In the genomic region with DNA sequence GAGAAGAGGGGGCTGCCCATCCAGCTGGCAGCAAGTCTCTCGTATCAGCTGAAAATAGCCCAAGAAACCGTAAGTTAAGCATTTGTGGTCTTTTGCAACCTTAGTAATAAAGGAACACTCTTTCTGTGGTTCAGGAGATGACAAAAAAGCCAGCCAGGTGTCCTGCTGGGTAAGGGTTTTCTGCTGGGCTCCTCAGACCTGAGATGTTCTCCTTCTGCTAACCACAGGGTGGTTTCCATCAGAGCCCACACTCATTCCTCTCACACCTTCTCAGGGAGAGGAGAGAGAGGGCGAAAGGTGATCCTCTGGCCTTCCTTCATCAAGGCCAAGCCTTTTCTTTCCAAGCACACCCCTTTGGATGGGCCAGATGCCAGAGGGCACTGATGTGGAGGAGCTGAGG, we compare ENCODE assay signal across 15 cellular contexts.
DNase-seq lines count a peak whose midpoint lies in the region; ATAC-seq, FAIRE-seq and TF ChIP-seq lines count a peak whose summit lies in the region.
"Had no signal": no experiment of that assay in that cellular context is flagged by ENCODE, and none has a peak within 500 bp of the region (broad histone marks: within the 10 kb centered on the region; RNA-seq: fewer than 3 reads in every experiment).

No MANE protein-coding gene starts in this region.

- peak overlapping the region; percentile 51 for H3K9ac ChIP-seq in MM.1S (ENCODE audit: low read length)

- no peaks in the 10 kb centered on the region for H3K4me1 Mint-ChIP-seq in activated CD4-positive, alpha-beta T cell treated with anti-CD3 and anti-CD28 coated beads for 36 hours
- H3K4me1 Mint-ChIP-seq: naive thymus-derived CD8-positive, alpha-beta T cell had no signal

- no peak overlapping the region for H2AFZ ChIP-seq in MM.1S (ENCODE audit: low read length)

- peak; percentile 95 for FAIRE-seq in GM18507 (lab: Jason Lieb, UNC)
- FAIRE-seq: kidney, urothelium cell line had no signal

- no peaks in the 10 kb centered on the region for H3K9me3 Mint-ChIP-seq in activated CD4-positive, alpha-beta T cell treated with anti-CD3 and anti-CD28 coated beads for 36 hours (ENCODE audit: low read depth)
- H3K9me3 Mint-ChIP-seq: CD14-positive monocyte; naive thymus-derived CD8-positive, alpha-beta T cell had no signal

- H3K27ac ChIP-seq in MM.1S (ENCODE audit: low read length), result peak overlapping the region; percentile 97
- no peak overlapping the region for H3K27ac ChIP-seq in vagina
- no peak overlapping the region for H3K27ac ChIP-seq in heart right ventricle
- H3K27ac ChIP-seq: coronary artery had no signal

- intact Hi-C loops in activated CD4-positive, alpha-beta T cell treated with anti-CD3 and anti-CD28 coated beads for 36 hours (cut with DNase I, micrococcal nuclease), result no loop called here
- intact Hi-C loops in vagina (cut with DNase I), result no loop called here
- intact Hi-C loops in heart right ventricle (cut with DNase I), result no loop called here

- ATAC-seq in HG02981 (IDR thresholded peaks at IDR 0.05; ENCODE audit: unreplicated experiment), result peak; percentile 69
- ATAC-seq in activated CD4-positive, alpha-beta T cell treated with anti-CD3 and anti-CD28 coated beads for 36 hours, result no peak
- no peak for ATAC-seq in GM21390 (IDR thresholded peaks at IDR 0.05; ENCODE audit: unreplicated experiment)
- ATAC-seq in heart right ventricle, result no peak
- ATAC-seq: HCT116; naive thymus-derived CD8-positive, alpha-beta T cell had no signal

- H3K79me2 ChIP-seq in MM.1S (ENCODE audit: low read length), result no peaks in the 10 kb centered on the region

- POLR2A ChIA-PET in activated CD4-positive, alpha-beta T cell treated with anti-CD3 and anti-CD28 coated beads for 36 hours (lab: Charles Lee), result interaction anchor here (0.7 to 2.1 kb wide), 2 partner anchors 10 to 32 kb away, joined by 4 to 11 read pairs; no protein-coding TSS in a partner anchor

- H3K36me3 Mint-ChIP-seq in activated CD4-positive, alpha-beta T cell treated with anti-CD3 and anti-CD28 coated beads for 36 hours (ENCODE audit: low read depth), result no peaks in the 10 kb centered on the region
- H3K36me3 Mint-ChIP-seq: CD14-positive monocyte; naive thymus-derived CD8-positive, alpha-beta T cell had no signal

- H3K4me3 ChIP-seq in MM.1S (ENCODE audit: low read length) (peak overlapping the region; percentile 8; the same call in 1 of the 2 replicates), vagina (no peak overlapping the region), heart right ventricle (no peak overlapping the region)
- H3K4me3 ChIP-seq: coronary artery had no signal

- no peak overlapping the region for H3K4me3 Mint-ChIP-seq in activated CD4-positive, alpha-beta T cell treated with anti-CD3 and anti-CD28 coated beads for 36 hours
- H3K4me3 Mint-ChIP-seq: CD14-positive monocyte; naive thymus-derived CD8-positive, alpha-beta T cell had no signal

- H3K4me2 ChIP-seq in MM.1S (ENCODE audit: low read depth, low read length), result peak overlapping the region; percentile 63

- H3K9me2 ChIP-seq in MM.1S (replicated peaks; ENCODE audit: insufficient read depth, low read length), result no peaks in the 10 kb centered on the region

- DNase-seq in GM18507 (ENCODE audit: extremely low spot score, insufficient read length, low read depth), result peak; percentile 64
- peak; percentile 35 for DNase-seq in GM20000 (ENCODE audit: low spot score)
- DNase-seq in MM.1S, result peak; percentile 97
- DNase-seq in activated CD4-positive, alpha-beta T cell treated with anti-CD3 and anti-CD28 coated beads for 36 hours, result no peak
- no peak for DNase-seq in vagina (ENCODE audit: extremely low spot score in 2 of 2)
- DNase-seq in heart right ventricle, result no peak
- DNase-seq: kidney; naive thymus-derived CD8-positive, alpha-beta T cell; NCI-H187 had no signal

- CTCF ChIA-PET in activated CD4-positive, alpha-beta T cell treated with anti-CD3 and anti-CD28 coated beads for 36 hours (lab: Charles Lee), result no interaction called here

- 81 to 87% methylated on average over 3 of the region's 3 CpGs for WGBS in heart right ventricle, 2 donors

- H3K27me3 ChIP-seq in MM.1S (replicated peaks; ENCODE audit: insufficient read depth, low read length), result no peaks in the 10 kb centered on the region
- H3K27me3 ChIP-seq in vagina, result no peaks in the 10 kb centered on the region
- H3K27me3 ChIP-seq in heart right ventricle, result no peaks in the 10 kb centered on the region

- H4K20me1 ChIP-seq in MM.1S (ENCODE audit: insufficient read depth, low read length), result no peaks in the 10 kb centered on the region

- H3K27me3 Mint-ChIP-seq in activated CD4-positive, alpha-beta T cell treated with anti-CD3 and anti-CD28 coated beads for 36 hours, result no peaks in the 10 kb centered on the region

- TF ChIP-seq POLR2A in vagina (IDR thresholded peaks at IDR 0.05), result no peak

- H3K4me1 ChIP-seq in MM.1S (ENCODE audit: low read length), result peaks cover 76% of the 10 kb centered on the region
- no peaks in the 10 kb centered on the region for H3K4me1 ChIP-seq in vagina
- no peaks in the 10 kb centered on the region for H3K4me1 ChIP-seq in heart right ventricle

- H3F3A ChIP-seq in MM.1S (ENCODE audit: insufficient read depth, low read length), result peaks cover 34% of the 10 kb centered on the region

- TF ChIP-seq CTCF in GM20000 (IDR thresholded peaks at IDR 0.05; ENCODE audit: extremely low read depth, missing control alignments), result no peak
- no peak for TF ChIP-seq CTCF in MM.1S (IDR thresholded peaks at IDR 0.05; ENCODE audit: low read length)
- TF ChIP-seq CTCF in vagina (IDR thresholded peaks at IDR 0.05), result no peak
- TF ChIP-seq CTCF in heart right ventricle (IDR thresholded peaks at IDR 0.05), result no peak

- H3K27ac Mint-ChIP-seq in activated CD4-positive, alpha-beta T cell treated with anti-CD3 and anti-CD28 coated beads for 36 hours, result no peak overlapping the region
- H3K27ac Mint-ChIP-seq: naive thymus-derived CD8-positive, alpha-beta T cell had no signal

- no peaks in the 10 kb centered on the region for H3K36me3 ChIP-seq in MM.1S (replicated peaks; ENCODE audit: insufficient read depth, low read length)
- H3K36me3 ChIP-seq in vagina, result no peaks in the 10 kb centered on the region
- H3K36me3 ChIP-seq in heart right ventricle, result no peaks in the 10 kb centered on the region

- H3K9me3 ChIP-seq in MM.1S (replicated peaks; ENCODE audit: insufficient read depth, low read length), result no peaks in the 10 kb centered on the region
- H3K9me3 ChIP-seq in vagina, result no peaks in the 10 kb centered on the region
- no peaks in the 10 kb centered on the region for H3K9me3 ChIP-seq in heart right ventricle

Comparison
In these comparisons a context has a peak if more than half of its experiments do, and no peak if none do; other contexts are left out.
1. DNase-seq: peak in GM18507 (single experiment), GM20000 (single experiment) and MM.1S (single experiment); none in activated CD4-positive, alpha-beta T cell treated with anti-CD3 and anti-CD28 coated beads for 36 hours (single experiment), vagina (0 of 2) and heart right ventricle (0 of 2).